8 cellular contexts compared by ENCODE assay signal in the genomic region with DNA sequence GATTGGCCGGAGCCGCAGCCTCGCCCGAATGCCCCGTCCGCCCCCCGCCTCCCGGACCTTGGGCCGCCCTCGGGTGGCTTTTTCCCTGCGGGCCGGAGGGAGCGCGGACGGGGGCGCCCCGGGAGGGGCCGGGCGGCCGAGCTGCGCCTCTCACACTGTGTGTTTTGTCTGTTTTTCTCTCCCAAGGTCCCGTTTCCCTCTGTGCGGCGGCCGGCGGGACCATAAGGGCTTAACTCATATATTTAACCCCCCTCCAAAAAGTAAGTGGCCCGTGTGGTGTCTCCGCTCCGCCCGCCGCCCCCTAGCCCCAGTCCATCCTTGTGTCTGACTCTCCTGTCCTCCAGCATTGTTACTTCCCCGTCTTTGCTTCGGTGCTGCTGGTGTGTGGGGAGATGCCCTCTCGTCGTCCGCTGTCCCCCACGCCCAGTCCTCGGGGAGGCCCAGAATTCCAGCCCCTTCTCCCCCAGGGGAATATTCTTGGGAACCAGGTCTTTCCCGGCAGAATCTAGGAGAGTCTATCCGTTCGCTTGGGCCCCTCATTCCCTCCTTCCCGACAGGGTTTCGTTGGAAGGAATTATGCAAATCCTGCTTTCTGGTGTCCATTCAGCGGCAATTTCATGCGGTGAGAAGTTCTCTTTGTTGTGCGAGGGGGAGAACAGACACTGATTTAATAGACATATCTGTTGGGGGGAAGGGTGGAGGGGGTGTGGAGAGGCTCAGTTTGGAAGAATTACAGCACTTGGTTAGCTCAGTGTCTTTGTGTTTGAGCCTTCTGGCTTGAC. TPM values are rescaled to one million over a fixed set of nuclear protein-coding genes. Genes with fewer than 3 reads are reported as not detected.
DNase-seq lines count a peak whose midpoint lies in the region; ATAC-seq and TF ChIP-seq lines count a peak whose summit lies in the region.

No MANE protein-coding gene starts in this region.

- H3K27ac ChIP-seq in MM.1S (ENCODE audit: low read length): no peak overlapping the region
- peak overlapping the region; percentile 96 for H3K27ac ChIP-seq in neutrophil

- H3K9ac ChIP-seq in MM.1S (ENCODE audit: low read length): peak overlapping the region; percentile 64; the same call in 1 of the 2 replicates

- H3K27me3 Mint-ChIP-seq in activated T-cell treated with anti-CD3 and anti-CD28 coated beads, Interleukin-2, amount 50 U/mL, for 72 hours (ENCODE audit: low read depth): no peaks in the 10 kb centered on the region

- H3F3A ChIP-seq in MM.1S (ENCODE audit: insufficient read depth, low read length): peaks cover 20% of the 10 kb centered on the region

- H3K9me2 ChIP-seq in MM.1S (replicated peaks; ENCODE audit: insufficient read depth, low read length): no peaks in the 10 kb centered on the region

- ATAC-seq in GM21723 (IDR thresholded peaks at IDR 0.05; ENCODE audit: unreplicated experiment): peak; percentile 15
- ATAC-seq in activated T-cell treated with anti-CD3 and anti-CD28 coated beads, Interleukin-2, amount 50 U/mL, for 72 hours (replicated peaks in 1 of 2): no peak

- peaks cover 63% of the 10 kb centered on the region for H3K4me1 Mint-ChIP-seq in activated T-cell treated with anti-CD3 and anti-CD28 coated beads, Interleukin-2, amount 50 U/mL, for 72 hours (ENCODE audit: low read depth)

- H3K27me3 ChIP-seq in MM.1S (replicated peaks; ENCODE audit: insufficient read depth, low read length): no peaks in the 10 kb centered on the region
- no peaks in the 10 kb centered on the region for H3K27me3 ChIP-seq in neutrophil

- H3K4me3 Mint-ChIP-seq in activated T-cell treated with anti-CD3 and anti-CD28 coated beads, Interleukin-2, amount 50 U/mL, for 72 hours: peak overlapping the region; percentile 93 to 94

- H3K9me3 Mint-ChIP-seq in activated T-cell treated with anti-CD3 and anti-CD28 coated beads, Interleukin-2, amount 50 U/mL, for 72 hours: no peaks in the 10 kb centered on the region

- H3K4me3 ChIP-seq in MM.1S (ENCODE audit: low read length) (peak overlapping the region; percentile 78), neutrophil (ENCODE audit: low read depth in 1 of 2, low read length in 1 of 2) (peak overlapping the region; percentile 84 to 89)

- DNase-seq in D341Med (ENCODE audit: low spot score) (peak; percentile 36), MM.1S (no peak), germinal center (ENCODE audit: low spot score) (peak; percentile 29), NCI-H2196 (lab: John Stamatoyannopoulos, UW; ENCODE audit: unreplicated experiment) (no peak), NCI-H2107 treated with DMSO at 0.1 percent for 48 hours (lab: John Stamatoyannopoulos, UW; ENCODE audit: unreplicated experiment) (no peak)
- peak in 1 of 2 donors; percentile 12 for DNase-seq in activated T-cell treated with anti-CD3 and anti-CD28 coated beads, Interleukin-2, amount 50 U/mL, for 72 hours

- TF ChIP-seq CTCF in MM.1S (IDR thresholded peaks at IDR 0.05; ENCODE audit: low read length) (no peak), neutrophil (IDR thresholded peaks at IDR 0.05) (no peak)

- no peaks in the 10 kb centered on the region for H3K9me3 ChIP-seq in MM.1S (replicated peaks; ENCODE audit: insufficient read depth, low read length)
- H3K9me3 ChIP-seq in neutrophil: no peaks in the 10 kb centered on the region

- H3K36me3 ChIP-seq in MM.1S (replicated peaks; ENCODE audit: insufficient read depth, low read length) (no peaks in the 10 kb centered on the region), neutrophil (no peaks in the 10 kb centered on the region)

- H3K36me3 Mint-ChIP-seq in activated T-cell treated with anti-CD3 and anti-CD28 coated beads, Interleukin-2, amount 50 U/mL, for 72 hours (ENCODE audit: insufficient read depth in 2 of 2): peaks cover 0 to 4% of the 10 kb centered on the region in 2 donors

- H3K27ac Mint-ChIP-seq in activated T-cell treated with anti-CD3 and anti-CD28 coated beads, Interleukin-2, amount 50 U/mL, for 72 hours: peak overlapping the region; percentile 94

- H3K4me1 ChIP-seq in MM.1S (ENCODE audit: low read length) (peaks cover 27% of the 10 kb centered on the region), neutrophil (ENCODE audit: control insufficient read depth in 1 of 2, insufficient read depth in 1 of 2, low read depth in 1 of 2, low read length in 1 of 2) (peaks cover 47 to 53% of the 10 kb centered on the region in 2 experiments)

- H3K4me2 ChIP-seq in MM.1S (ENCODE audit: low read depth, low read length): peak overlapping the region; percentile 66

- H3K79me2 ChIP-seq in MM.1S (ENCODE audit: low read length): peaks cover 56% of the 10 kb centered on the region

- peaks cover 28% of the 10 kb centered on the region for H4K20me1 ChIP-seq in MM.1S (ENCODE audit: insufficient read depth, low read length)

- no peak overlapping the region for H2AFZ ChIP-seq in MM.1S (ENCODE audit: low read length)

RNA-seq across cellular contexts. Expression of gene LCOR, which starts 1.3 kb away (rescaled TPM):
- 10 to 100 TPM; 24.0 to 33.3 TPM for total RNA-seq in activated T-cell treated with anti-CD3 and anti-CD28 coated beads, Interleukin-2, amount 50 U/mL, for 72 hours

Comparison
In these comparisons a context has a peak if more than half of its experiments do, and no peak if none do; other contexts are left out.
1. DNase-seq: peak in D341Med (single experiment) and germinal center (single experiment); none in MM.1S (single experiment), NCI-H2196 (single experiment) and NCI-H2107 treated with DMSO at 0.1 percent for 48 hours (single experiment).